Comparison of ENCODE assay signal across 8 cellular contexts in the genomic region with DNA sequence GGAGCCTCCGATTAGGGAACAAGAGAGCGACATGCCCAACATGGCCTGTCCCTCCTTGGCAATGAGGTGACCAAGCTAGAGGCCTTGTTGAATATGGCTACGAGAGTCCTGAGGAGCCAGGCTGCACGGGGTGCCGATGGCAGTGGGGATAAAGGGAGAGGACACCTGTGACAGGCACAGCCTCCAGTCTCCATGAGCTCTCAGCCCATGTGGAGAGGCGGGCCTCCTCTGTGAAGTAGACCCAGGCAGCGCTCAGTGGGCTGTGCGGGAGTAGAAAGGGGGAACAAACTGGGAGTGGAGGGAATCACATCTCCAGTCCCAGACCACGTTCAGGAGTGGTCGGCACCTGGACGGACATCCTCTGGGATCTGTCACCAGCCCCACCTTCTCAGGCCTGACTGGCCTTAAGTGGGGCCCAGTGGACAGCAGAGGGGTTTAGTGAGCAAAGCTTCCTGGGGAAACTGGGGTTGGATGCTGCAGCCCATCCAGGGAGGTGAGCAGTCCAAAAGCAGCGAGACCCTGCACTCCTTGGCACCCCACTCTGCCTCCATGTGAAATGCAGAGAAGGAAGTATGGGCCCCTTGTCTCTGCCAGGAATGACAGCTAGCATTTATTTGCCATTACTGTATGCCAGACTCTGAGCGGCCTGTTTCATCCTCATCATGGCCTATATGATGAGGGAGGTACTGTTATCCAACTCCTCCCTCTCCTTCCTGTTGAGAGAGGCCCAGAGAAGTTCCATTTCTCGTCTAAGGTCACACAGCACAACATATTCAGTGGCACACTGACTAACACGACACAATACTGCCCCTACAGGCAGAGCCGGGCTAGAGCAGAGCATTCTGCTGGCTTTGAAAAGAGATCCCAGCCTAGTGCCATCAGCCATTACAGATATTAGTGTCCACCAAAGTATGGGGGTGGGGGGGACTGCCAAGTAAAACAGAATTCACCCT. TPM values are rescaled to one million over a fixed set of nuclear protein-coding genes. Genes with fewer than 3 reads are reported as not detected.
DNase-seq lines count a peak whose midpoint lies in the region; ATAC-seq, FAIRE-seq and TF ChIP-seq lines count a peak whose summit lies in the region.

No MANE protein-coding gene starts in this region.

- FAIRE-seq in A549 (lab: Jason Lieb, UNC), result peak; percentile 97

- 53% methylated on average over 16 of the region's 16 CpGs for WGBS in A549 (ENCODE audit: missing lambda C conversion rate)
- 64 to 66% methylated on average over 16 of the region's 16 CpGs for WGBS in lower leg skin, 2 donors

- peak; percentile 79 to 90 for TF ChIP-seq RAD21 in A549 (conservative IDR thresholded peaks at IDR 0.05 in 1 of 2, IDR thresholded peaks at IDR 0.05 in 1 of 2)

- POLR2A ChIA-PET in A549 (lab: Yijun Ruan, JAX), result interaction anchor here (0.8 kb wide), 1 partner anchor 69 kb away, joined by 3 read pairs; no protein-coding TSS in a partner anchor

- H3K9me3 ChIP-seq in A549, result no peaks in the 10 kb centered on the region

- no peak overlapping the region for H3K4me3 ChIP-seq in A549
- peak overlapping the region; percentile 10 for H3K4me3 ChIP-seq in coronary artery
- no peak overlapping the region for H3K4me3 ChIP-seq in lower leg skin (ENCODE audit: low read depth, poor library complexity, severe bottlenecking)

- TF ChIP-seq POLR2A in A549 (IDR thresholded peaks at IDR 0.05; ENCODE audit: low read length) (no peak), lower leg skin (IDR thresholded peaks at IDR 0.05) (no peak)

- no peak overlapping the region for H3K4me2 ChIP-seq in A549

- H3K4me1 ChIP-seq in A549, result peaks cover 47% of the 10 kb centered on the region

- CTCF ChIA-PET in A549 (lab: Yijun Ruan, JAX), result interaction anchor here (0.7 to 41.2 kb wide), 20 partner anchors 8 to 176 kb away, joined by 3 to 1256 read pairs (median 4); partner anchors contain the start of gene COL1A1

- peak; percentile 93 for TF ChIP-seq CTCF in A549 (IDR thresholded peaks at IDR 0.05)
- peak; percentile 72 for TF ChIP-seq CTCF in GM13976 (IDR thresholded peaks at IDR 0.05; ENCODE audit: borderline replicate concordance, control extremely low read depth, extremely low read depth, insufficient read depth, missing control alignments)
- TF ChIP-seq CTCF in coronary artery (IDR thresholded peaks at IDR 0.05), result peak; percentile 78
- peak in 1 of 3 donors; percentile 60 for TF ChIP-seq CTCF in lower leg skin (IDR thresholded peaks at IDR 0.05)

- H3K27ac ChIP-seq in A549 (peak overlapping the region in 1 of 2 experiments; percentile 36; a peak in 3 of 6 replicates), coronary artery (peak overlapping the region; percentile 66 to 93)

- in situ Hi-C loops in GM13976 (cut with MboI; ENCODE audit: low sequenced_read_pairs, unreplicated experiment), result loop anchor here (10.0 kb wide), 1 partner anchor 55 kb away; no protein-coding TSS in a partner anchor

- no peak for TF ChIP-seq EP300 in A549 (IDR thresholded peaks at IDR 0.05)

- DNase-seq in A549 (ENCODE audit: low read depth in 1 of 2, low spot score in 1 of 2), result peak; percentile 79 to 91
- DNase-seq in GM13976 (ENCODE audit: low spot score), result peak; percentile 82
- DNase-seq in NCI-H2081 (lab: John Stamatoyannopoulos, UW), result peak; percentile 32 to 60
- peak; percentile 36 for DNase-seq in activated CD4-positive, CD25-positive, alpha-beta regulatory T cell treated with anti-CD3 and anti-CD28 coated beads, Interleukin-2, amount 50 U/mL, for 16 hours (ENCODE audit: low read depth, low spot score)
- peak; percentile 66 for DNase-seq in coronary artery (ENCODE audit: low spot score)
- peak; percentile 75 to 95 for DNase-seq in lower leg skin (ENCODE audit: low spot score in 2 of 2)
- DNase-seq in stimulated activated CD4-positive, alpha-beta T cell treated with anti-CD3 and anti-CD28 coated beads, Interleukin-4, amount 100 ng/mL, for 4 hours, result peak; percentile 32 to 54

- intact Hi-C loops in lower leg skin (cut with DNase I; ENCODE audit: low total_unique reads), result no loop called here

- ATAC-seq in A549 (peak; percentile 58 to 66), GM18861 (IDR thresholded peaks at IDR 0.05; ENCODE audit: unreplicated experiment) (no peak)

TF ChIP-seq in A549, 52 proteins besides CTCF, POLR2A, EP300 and RAD21 (continues in another document):
- TF ChIP-seq JUNB (IDR thresholded peaks at IDR 0.05) (no peak), RFX5 (IDR thresholded peaks at IDR 0.05) (no peak), JUN (IDR thresholded peaks at IDR 0.05) (peak in 1 of 2 experiments; percentile 49; a peak in 1 of 5 replicates), EHF (CRISPR knock-in tag; IDR thresholded peaks at IDR 0.05) (no peak), GATA3 (IDR thresholded peaks at IDR 0.05; ENCODE audit: borderline replicate concordance) (no peak), EHMT2 (IDR thresholded peaks at IDR 0.05; ENCODE audit: low read depth) (no peak), NFE2L2 (conservative IDR thresholded peaks at IDR 0.05; ENCODE audit: low read length) (no peak), CBX8 (IDR thresholded peaks at IDR 0.05) (no peak), HOXB5 (CRISPR knock-in tag; IDR thresholded peaks at IDR 0.05) (no peak), HEYL (CRISPR knock-in tag; IDR thresholded peaks at IDR 0.05) (no peak), FOSB (CRISPR knock-in tag; IDR thresholded peaks at IDR 0.05) (0 out of 2 replicates have a peak, but pooled peaks have one; percentile 51), ZC3H11A (IDR thresholded peaks at IDR 0.05) (no peak), ESRRA (IDR thresholded peaks at IDR 0.05; ENCODE audit: borderline replicate concordance, low read length) (no peak), NR3C1 (IDR thresholded peaks at IDR 0.05) (no peak), ZSCAN20 (CRISPR knock-in tag; IDR thresholded peaks at IDR 0.05) (no peak), MAZ (IDR thresholded peaks at IDR 0.05; ENCODE audit: borderline replicate concordance, low read depth, low read length) (no peak), ZFP36 (IDR thresholded peaks at IDR 0.05; ENCODE audit: borderline replicate concordance, partially characterized antibody) (peak; percentile 98), NPAS2 (CRISPR knock-in tag; IDR thresholded peaks at IDR 0.05; ENCODE audit: borderline replicate concordance) (no peak), FOSL2 (IDR thresholded peaks at IDR 0.05) (no peak), FOSL2 (CRISPR knock-in tag; IDR thresholded peaks at IDR 0.05) (no peak), PHF8 (IDR thresholded peaks at IDR 0.05; ENCODE audit: borderline replicate concordance, low read depth) (no peak), KDM1A (IDR thresholded peaks at IDR 0.05; ENCODE audit: low read depth) (peak; percentile 53; the same call in 1 of the 2 replicates), RCOR1 (IDR thresholded peaks at IDR 0.05; ENCODE audit: low read depth, low read length) (no peak), FOXS1 (CRISPR knock-in tag; IDR thresholded peaks at IDR 0.05) (no peak), HOXA7 (CRISPR knock-in tag; IDR thresholded peaks at IDR 0.05) (no peak), ZNF302 (CRISPR knock-in tag; IDR thresholded peaks at IDR 0.05) (no peak), TP53 (CRISPR knock-in tag; IDR thresholded peaks at IDR 0.05) (no peak), POLR2AphosphoS2 (conservative IDR thresholded peaks at IDR 0.05; ENCODE audit: low read length) (no peak), RNF2 (IDR thresholded peaks at IDR 0.05; ENCODE audit: borderline replicate concordance, low read depth) (no peak), HDAC2 (IDR thresholded peaks at IDR 0.05) (no peak), HMGXB4 (CRISPR knock-in tag; IDR thresholded peaks at IDR 0.05; ENCODE audit: borderline replicate concordance) (no peak), MAX (IDR thresholded peaks at IDR 0.05) (0 out of 2 replicates have a peak, but pooled peaks have one; percentile 38), MAFK (IDR thresholded peaks at IDR 0.05; ENCODE audit: partially characterized antibody) (no peak)
- TF ChIP-seq, protein P1, sequence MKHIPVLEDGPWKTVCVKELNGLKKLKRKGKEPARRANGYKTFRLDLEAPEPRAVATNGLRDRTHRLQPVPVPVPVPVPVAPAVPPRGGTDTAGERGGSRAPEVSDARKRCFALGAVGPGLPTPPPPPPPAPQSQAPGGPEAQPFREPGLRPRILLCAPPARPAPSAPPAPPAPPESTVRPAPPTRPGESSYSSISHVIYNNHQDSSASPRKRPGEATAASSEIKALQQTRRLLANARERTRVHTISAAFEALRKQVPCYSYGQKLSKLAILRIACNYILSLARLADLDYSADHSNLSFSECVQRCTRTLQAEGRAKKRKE (CRISPR knock-in tag; IDR thresholded peaks at IDR 0.05; ENCODE audit: low read depth), result no peak

RNA-seq across cellular contexts. Expression of gene TMEM92, which starts 4.5 kb away (rescaled TPM):
- polyA plus RNA-seq in A549 (2011; rRNA removed) (10.3 and 11.9 TPM in 2 replicates), A549 (2017; fragmentation: RNase III; extraction: RNeasy Plus Mini Kit Qiagen cat#74134 plus additional on column Dnase treatment) (22.7 to 27.5 TPM (median 25.1 TPM) in 3 replicates)
- 14.4 and 16.7 TPM in 2 replicates for polyA plus RNA-seq in A549 (2012; cell fraction: cytosol; rRNA removed)
- polyA plus RNA-seq in A549 (2012; cell fraction: nucleus; rRNA removed), result 17.9 and 18.6 TPM in 2 replicates
- 11.4 and 13.0 TPM in 2 replicates for polyA minus RNA-seq in A549 (2011; rRNA and poly(A)+ RNA removed)
- total RNA-seq in lower leg skin, result 1 to 10 TPM in 1 of 4 donors, not detected in 3; 3.1 TPM
